In genomic region chr7:117791877-117792780, GRCh38 we compare ENCODE assay signal across 1 cellular context.
TF ChIP-seq lines count a peak whose summit lies in the region.

No MANE protein-coding gene starts in this region.

TF ChIP-seq in K562, 482 proteins besides CTCF, POLR2A, EP300 and RAD21 (continued from another document and continues in another):
- no peak for TF ChIP-seq PRDM10 (IDR thresholded peaks at IDR 0.05; ENCODE audit: partially characterized antibody)
- no peak for TF ChIP-seq BRD9 (IDR thresholded peaks at IDR 0.05; ENCODE audit: low read depth, partially characterized antibody)
- TF ChIP-seq, protein P1, sequence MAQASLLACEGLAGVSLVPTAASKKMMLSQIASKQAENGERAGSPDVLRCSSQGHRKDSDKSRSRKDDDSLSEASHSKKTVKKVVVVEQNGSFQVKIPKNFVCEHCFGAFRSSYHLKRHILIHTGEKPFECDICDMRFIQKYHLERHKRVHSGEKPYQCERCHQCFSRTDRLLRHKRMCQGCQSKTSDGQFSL (CRISPR knock-in tag; IDR thresholded peaks at IDR 0.05), result peak; percentile 81
- TF ChIP-seq, protein P1 (tag; IDR thresholded peaks at IDR 0.05), result no peak
- TF ChIP-seq ZNF57 (CRISPR knock-in tag; IDR thresholded peaks at IDR 0.05), result no peak
- peak; percentile 57; the same call in 1 of the 2 replicates for TF ChIP-seq ELF2 (CRISPR knock-in tag; IDR thresholded peaks at IDR 0.05)
- TF ChIP-seq HEY1 (CRISPR knock-in tag; IDR thresholded peaks at IDR 0.05; ENCODE audit: borderline replicate concordance), result peak; percentile 94; the same call in 1 of the 2 replicates
- TF ChIP-seq ZBTB1 (CRISPR knock-in tag; IDR thresholded peaks at IDR 0.05; ENCODE audit: borderline replicate concordance, low read depth), result no peak
- TF ChIP-seq ARNT (IDR thresholded peaks at IDR 0.05), result peak; percentile 86 to 91; a peak in 3 of 4 replicates
- no peak for TF ChIP-seq BRCA1 (IDR thresholded peaks at IDR 0.05)
- no peak for TF ChIP-seq BRCA1 (CRISPR knock-in tag; IDR thresholded peaks at IDR 0.05)
- TF ChIP-seq, protein P2, sequence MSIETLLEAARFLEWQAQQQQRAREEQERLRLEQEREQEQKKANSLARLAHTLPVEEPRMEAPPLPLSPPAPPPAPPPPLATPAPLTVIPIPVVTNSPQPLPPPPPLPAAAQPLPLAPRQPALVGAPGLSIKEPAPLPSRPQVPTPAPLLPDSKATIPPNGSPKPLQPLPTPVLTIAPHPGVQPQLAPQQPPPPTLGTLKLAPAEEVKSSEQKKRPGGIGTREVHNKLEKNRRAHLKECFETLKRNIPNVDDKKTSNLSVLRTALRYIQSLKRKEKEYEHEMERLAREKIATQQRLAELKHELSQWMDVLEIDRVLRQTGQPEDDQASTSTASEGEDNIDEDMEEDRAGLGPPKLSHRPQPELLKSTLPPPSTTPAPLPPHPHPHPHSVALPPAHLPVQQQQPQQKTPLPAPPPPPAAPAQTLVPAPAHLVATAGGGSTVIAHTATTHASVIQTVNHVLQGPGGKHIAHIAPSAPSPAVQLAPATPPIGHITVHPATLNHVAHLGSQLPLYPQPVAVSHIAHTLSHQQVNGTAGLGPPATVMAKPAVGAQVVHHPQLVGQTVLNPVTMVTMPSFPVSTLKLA (conservative IDR thresholded peaks at IDR 0.05), result peak; percentile 32 to 73; a peak in 3 of 4 replicates
- TF ChIP-seq ZNF146 (CRISPR knock-in tag; IDR thresholded peaks at IDR 0.05; ENCODE audit: unreplicated experiment), result no peak
- no peak for TF ChIP-seq ZNF140 (CRISPR knock-in tag; IDR thresholded peaks at IDR 0.05)
- peak; percentile 72; the same call in 1 of the 2 replicates for TF ChIP-seq ZNF431 (CRISPR knock-in tag; IDR thresholded peaks at IDR 0.05)
- TF ChIP-seq STAT5B (CRISPR knock-in tag; IDR thresholded peaks at IDR 0.05), result no peak
- peak; percentile 100 for TF ChIP-seq MAFG (tag; conservative IDR thresholded peaks at IDR 0.05)
- TF ChIP-seq HCFC1 (IDR thresholded peaks at IDR 0.05; ENCODE audit: low read depth, low read length), result no peak; the same call in 1 of the 2 replicates
- TF ChIP-seq, protein P3, sequence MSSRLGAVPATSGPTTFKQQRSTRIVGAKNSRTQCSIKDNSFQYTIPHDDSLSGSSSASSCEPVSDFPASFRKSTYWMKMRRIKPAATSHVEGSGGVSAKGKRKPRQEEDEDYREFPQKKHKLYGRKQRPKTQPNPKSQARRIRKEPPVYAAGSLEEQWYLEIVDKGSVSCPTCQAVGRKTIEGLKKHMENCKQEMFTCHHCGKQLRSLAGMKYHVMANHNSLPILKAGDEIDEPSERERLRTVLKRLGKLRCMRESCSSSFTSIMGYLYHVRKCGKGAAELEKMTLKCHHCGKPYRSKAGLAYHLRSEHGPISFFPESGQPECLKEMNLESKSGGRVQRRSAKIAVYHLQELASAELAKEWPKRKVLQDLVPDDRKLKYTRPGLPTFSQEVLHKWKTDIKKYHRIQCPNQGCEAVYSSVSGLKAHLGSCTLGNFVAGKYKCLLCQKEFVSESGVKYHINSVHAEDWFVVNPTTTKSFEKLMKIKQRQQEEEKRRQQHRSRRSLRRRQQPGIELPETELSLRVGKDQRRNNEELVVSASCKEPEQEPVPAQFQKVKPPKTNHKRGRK (tag; IDR thresholded peaks at IDR 0.05), result no peak
- no peak for TF ChIP-seq MCM7 (IDR thresholded peaks at IDR 0.05)
- peak; percentile 98 for TF ChIP-seq DPF2 (IDR thresholded peaks at IDR 0.05)
- no peak for TF ChIP-seq BRF1 (IDR thresholded peaks at IDR 0.05; ENCODE audit: borderline replicate concordance, extremely low read depth, insufficient read length)
- no peak for TF ChIP-seq ZFP36 (IDR thresholded peaks at IDR 0.05; ENCODE audit: low read depth, low read length, partially characterized antibody)
- TF ChIP-seq L3MBTL2 (IDR thresholded peaks at IDR 0.05), result peak; percentile 95
- no peak for TF ChIP-seq SREBF1 (IDR thresholded peaks at IDR 0.05; ENCODE audit: borderline replicate concordance, low read depth, low read length)
- no peak for TF ChIP-seq SMAD2 (IDR thresholded peaks at IDR 0.05; ENCODE audit: low read depth, low read length)
- no peak for TF ChIP-seq TSHZ1 (CRISPR knock-in tag; IDR thresholded peaks at IDR 0.05)
- TF ChIP-seq ZNF384 (IDR thresholded peaks at IDR 0.05; ENCODE audit: low read depth, low read length), result no peak
- TF ChIP-seq ZNF830 (CRISPR knock-in tag; IDR thresholded peaks at IDR 0.05), result no peak
- TF ChIP-seq ZNF124 (CRISPR knock-in tag; IDR thresholded peaks at IDR 0.05), result no peak
- TF ChIP-seq TSC22D4 (tag; IDR thresholded peaks at IDR 0.05), result no peak
- no peak for TF ChIP-seq COPS2 (conservative IDR thresholded peaks at IDR 0.05)
- peak; percentile 91 for TF ChIP-seq MEIS2 (IDR thresholded peaks at IDR 0.05; ENCODE audit: partially characterized antibody)
- TF ChIP-seq ELF4 (CRISPR knock-in tag; IDR thresholded peaks at IDR 0.05), result peak; percentile 96
- no peak for TF ChIP-seq SRSF1 (IDR thresholded peaks at IDR 0.05; ENCODE audit: low read depth, low read length)
- TF ChIP-seq, protein P4, sequence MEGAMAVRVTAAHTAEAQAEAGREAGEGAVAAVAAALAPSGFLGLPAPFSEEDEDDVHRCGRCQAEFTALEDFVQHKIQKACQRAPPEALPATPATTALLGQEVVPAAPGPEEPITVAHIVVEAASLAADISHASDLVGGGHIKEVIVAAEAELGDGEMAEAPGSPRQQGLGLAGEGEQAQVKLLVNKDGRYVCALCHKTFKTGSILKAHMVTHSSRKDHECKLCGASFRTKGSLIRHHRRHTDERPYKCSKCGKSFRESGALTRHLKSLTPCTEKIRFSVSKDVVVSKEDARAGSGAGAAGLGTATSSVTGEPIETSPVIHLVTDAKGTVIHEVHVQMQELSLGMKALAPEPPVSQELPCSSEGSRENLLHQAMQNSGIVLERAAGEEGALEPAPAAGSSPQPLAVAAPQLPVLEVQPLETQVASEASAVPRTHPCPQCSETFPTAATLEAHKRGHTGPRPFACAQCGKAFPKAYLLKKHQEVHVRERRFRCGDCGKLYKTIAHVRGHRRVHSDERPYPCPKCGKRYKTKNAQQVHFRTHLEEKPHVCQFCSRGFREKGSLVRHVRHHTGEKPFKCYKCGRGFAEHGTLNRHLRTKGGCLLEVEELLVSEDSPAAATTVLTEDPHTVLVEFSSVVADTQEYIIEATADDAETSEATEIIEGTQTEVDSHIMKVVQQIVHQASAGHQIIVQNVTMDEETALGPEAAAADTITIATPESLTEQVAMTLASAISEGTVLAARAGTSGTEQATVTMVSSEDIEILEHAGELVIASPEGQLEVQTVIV (CRISPR knock-in tag; IDR thresholded peaks at IDR 0.05; ENCODE audit: borderline replicate concordance), result no peak
- no peak for TF ChIP-seq HDAC6 (IDR thresholded peaks at IDR 0.05; ENCODE audit: low read depth, low read length)
- TF ChIP-seq, protein P5, sequence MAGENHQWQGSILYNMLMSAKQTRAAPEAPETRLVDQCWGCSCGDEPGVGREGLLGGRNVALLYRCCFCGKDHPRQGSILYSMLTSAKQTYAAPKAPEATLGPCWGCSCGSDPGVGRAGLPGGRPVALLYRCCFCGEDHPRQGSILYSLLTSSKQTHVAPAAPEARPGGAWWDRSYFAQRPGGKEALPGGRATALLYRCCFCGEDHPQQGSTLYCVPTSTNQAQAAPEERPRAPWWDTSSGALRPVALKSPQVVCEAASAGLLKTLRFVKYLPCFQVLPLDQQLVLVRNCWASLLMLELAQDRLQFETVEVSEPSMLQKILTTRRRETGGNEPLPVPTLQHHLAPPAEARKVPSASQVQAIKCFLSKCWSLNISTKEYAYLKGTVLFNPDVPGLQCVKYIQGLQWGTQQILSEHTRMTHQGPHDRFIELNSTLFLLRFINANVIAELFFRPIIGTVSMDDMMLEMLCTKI (IDR thresholded peaks at IDR 0.05; ENCODE audit: partially characterized antibody), result no peak
- peak; percentile 88 for TF ChIP-seq ZEB2 (IDR thresholded peaks at IDR 0.05)
- no peak for TF ChIP-seq HIVEP1 (CRISPR knock-in tag; IDR thresholded peaks at IDR 0.05)
- no peak for TF ChIP-seq CBFB (CRISPR knock-in tag; IDR thresholded peaks at IDR 0.05)
- no peak for TF ChIP-seq ZNF217 (CRISPR knock-in tag; IDR thresholded peaks at IDR 0.05)
- no peak; the same call in 1 of the 2 replicates for TF ChIP-seq ZBTB26 (CRISPR knock-in tag; IDR thresholded peaks at IDR 0.05)
- peak; percentile 87; the same call in 1 of the 2 replicates for TF ChIP-seq ESRRA (IDR thresholded peaks at IDR 0.05; ENCODE audit: borderline replicate concordance, low read depth)
- no peak for TF ChIP-seq NUFIP1 (IDR thresholded peaks at IDR 0.05; ENCODE audit: partially characterized antibody)
- no peak for TF ChIP-seq HSF4 (CRISPR knock-in tag; IDR thresholded peaks at IDR 0.05; ENCODE audit: borderline replicate concordance)
- TF ChIP-seq FOXA1 (IDR thresholded peaks at IDR 0.05; ENCODE audit: borderline replicate concordance), result no peak
- TF ChIP-seq MTA3 (IDR thresholded peaks at IDR 0.05; ENCODE audit: borderline replicate concordance), result peak; percentile 92
- peak; percentile 73; the same call in 1 of the 2 replicates for TF ChIP-seq THRB (CRISPR knock-in tag; conservative IDR thresholded peaks at IDR 0.05)
- TF ChIP-seq, protein P6, sequence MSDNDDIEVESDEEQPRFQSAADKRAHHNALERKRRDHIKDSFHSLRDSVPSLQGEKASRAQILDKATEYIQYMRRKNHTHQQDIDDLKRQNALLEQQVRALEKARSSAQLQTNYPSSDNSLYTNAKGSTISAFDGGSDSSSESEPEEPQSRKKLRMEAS (CRISPR knock-in tag; IDR thresholded peaks at IDR 0.05), result peak; percentile 79
- TF ChIP-seq POLR2G (IDR thresholded peaks at IDR 0.05; ENCODE audit: low read depth, low read length), result no peak
- no peak for TF ChIP-seq ZSCAN32 (CRISPR knock-in tag; IDR thresholded peaks at IDR 0.05)
- TF ChIP-seq ZNF766 (CRISPR knock-in tag; conservative IDR thresholded peaks at IDR 0.05), result peak; percentile 93
- no peak for TF ChIP-seq RBM22 (IDR thresholded peaks at IDR 0.05; ENCODE audit: low read depth, low read length, poor library complexity, severe bottlenecking)
